8 cellular contexts compared by ENCODE assay signal in the genomic region with DNA sequence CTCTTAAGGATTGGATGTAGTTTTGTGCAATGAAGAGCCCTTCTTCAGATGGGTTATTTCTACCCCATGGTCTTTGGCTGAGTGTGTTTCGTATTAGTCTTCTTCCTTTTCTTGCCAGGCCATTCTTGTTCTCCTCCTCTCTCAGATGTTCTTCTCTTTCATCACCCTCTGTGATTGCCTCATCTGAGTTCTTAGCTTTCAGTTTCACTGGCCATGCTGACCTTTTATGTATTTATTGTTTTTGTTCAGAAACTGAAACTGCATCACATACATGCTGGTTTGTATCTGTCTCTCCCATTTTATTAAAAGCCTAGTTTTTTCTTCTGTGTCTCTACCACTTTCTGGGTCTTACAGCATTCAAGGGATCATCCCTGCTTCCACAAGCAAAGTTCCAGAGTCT. TPM values are rescaled to one million over a fixed set of nuclear protein-coding genes. Genes with fewer than 3 reads are reported as not detected.
A peak's percentile ranks its signal among the peaks of the same experiment; 100 is the strongest.
DNase-seq lines count a peak whose midpoint lies in the region; ATAC-seq and TF ChIP-seq lines count a peak whose summit lies in the region.

No MANE protein-coding gene starts in this region.

- 0 out of 2 replicates have a peak, but pooled peaks cover 7% of the 10 kb centered on the region for H3K9me1 ChIP-seq in IMR-90 (ENCODE audit: insufficient read depth, low read length)

- peak overlapping the region; percentile 70 for H2BK120ac ChIP-seq in IMR-90 (ENCODE audit: low read depth, low read length)

- BruUV-seq in IMR-90 (replicated peaks; lab: Mats Ljungman, UMichigan) (no TSS peak), MCF 10A (replicated peaks; lab: Mats Ljungman, UMichigan) (no TSS peak), A673 (replicated peaks; lab: Mats Ljungman, UMichigan) (no TSS peak)

- H3K4me3 ChIP-seq in IMR-90 (ENCODE audit: insufficient read depth, low read depth, low read length) (no peak overlapping the region; the same call in 1 of the 2 replicates), A673 (ENCODE audit: low read depth, low read length, poor library complexity, severe bottlenecking) (no peak overlapping the region)

- H2BK20ac ChIP-seq in IMR-90 (ENCODE audit: low read depth, low read length) = peak overlapping the region; percentile 73; the same call in 1 of the 2 replicates

- peak overlapping the region; percentile 70 for H3K18ac ChIP-seq in IMR-90 (ENCODE audit: low read depth, low read length)

- H3K4me1 ChIP-seq in IMR-90 (ENCODE audit: control insufficient read depth, insufficient read depth, low read length) (peaks cover 16% of the 10 kb centered on the region), A673 (ENCODE audit: insufficient read depth, low read length, poor library complexity, severe bottlenecking) (no peaks in the 10 kb centered on the region)

- DNase-seq in EL = peak; percentile 57
- DNase-seq in IMR-90 = peak; percentile 85
- peak; percentile 83 for DNase-seq in MCF 10A (ENCODE audit: unreplicated experiment)
- DNase-seq in naive thymus-derived CD8-positive, alpha-beta T cell = peak in 3 of 10 donors; percentile 11 to 51 (median 35)
- no peak for DNase-seq in DMS114 treated with DMSO at 0.1 percent for 48 hours (lab: John Stamatoyannopoulos, UW; ENCODE audit: unreplicated experiment)
- no peak for DNase-seq in A673 (ENCODE audit: low spot score)
- DNase-seq in progenitor cell of endocrine pancreas (ENCODE audit: low spot score, unreplicated experiment) = no peak

- H3K4me2 ChIP-seq in IMR-90 (ENCODE audit: low read depth, low read length) = peak overlapping the region; percentile 72

- H3K4me3 Mint-ChIP-seq in MCF 10A (ENCODE audit: unreplicated experiment) (peak overlapping the region; percentile 31), progenitor cell of endocrine pancreas (ENCODE audit: low read depth) (no peak overlapping the region)
- H3K4me3 Mint-ChIP-seq in naive thymus-derived CD8-positive, alpha-beta T cell = peak overlapping the region; percentile 1 to 61 (median 42)

- no peaks in the 10 kb centered on the region for H3K36me3 Mint-ChIP-seq in MCF 10A (ENCODE audit: insufficient read depth, unreplicated experiment)
- H3K36me3 Mint-ChIP-seq in naive thymus-derived CD8-positive, alpha-beta T cell = peaks cover 3 to 9% (median 5%) of the 10 kb centered on the region in 3 donors
- H3K36me3 Mint-ChIP-seq in progenitor cell of endocrine pancreas (ENCODE audit: insufficient read depth) = no peaks in the 10 kb centered on the region

- H3K14ac ChIP-seq in IMR-90 (replicated peaks; ENCODE audit: low read depth, low read length) = peak overlapping the region; percentile 83

- H3K4me1 Mint-ChIP-seq in MCF 10A (ENCODE audit: insufficient read depth, unreplicated experiment) (peaks cover 19% of the 10 kb centered on the region), progenitor cell of endocrine pancreas (ENCODE audit: low read depth) (peaks cover 5% of the 10 kb centered on the region)
- peaks cover 58 to 92% (median 83%) of the 10 kb centered on the region in 4 donors for H3K4me1 Mint-ChIP-seq in naive thymus-derived CD8-positive, alpha-beta T cell

- peak overlapping the region; percentile 53; the same call in 1 of the 2 replicates for H2AK5ac ChIP-seq in IMR-90 (ENCODE audit: low read depth, low read length)

- WGBS in IMR-90 (ENCODE audit: extremely low coverage in 2 of 2, insufficient read length in 1 of 2), 2 experiments = no CpG with 5 or more reads among the region's 1 CpG

- H4K91ac ChIP-seq in IMR-90 (ENCODE audit: insufficient read depth, low read depth, low read length) = 0 out of 2 replicates have a peak overlapping the region, but pooled peaks have one; percentile 33

- peak overlapping the region; percentile 78 for H3K23ac ChIP-seq in IMR-90 (ENCODE audit: low read depth, low read length)

- H4K5ac ChIP-seq in IMR-90 (ENCODE audit: low read depth, low read length) = peak overlapping the region; percentile 47

- peak overlapping the region; percentile 39; the same call in 1 of the 2 replicates for H3K9ac ChIP-seq in IMR-90 (ENCODE audit: low read depth, low read length)

- no peaks in the 10 kb centered on the region for H4K20me1 ChIP-seq in IMR-90 (ENCODE audit: insufficient read depth, low read length)

- peak overlapping the region in 1 of 2 experiments; percentile 63; a peak in 2 of 4 replicates for H4K8ac ChIP-seq in IMR-90 (ENCODE audit: low read depth in 2 of 2, low read length in 2 of 2)

- H3K27ac Mint-ChIP-seq in MCF 10A (ENCODE audit: low read depth, unreplicated experiment) (peak overlapping the region; percentile 47), progenitor cell of endocrine pancreas (no peak overlapping the region)
- H3K27ac Mint-ChIP-seq in naive thymus-derived CD8-positive, alpha-beta T cell = peak overlapping the region; percentile 68 to 93 (median 86)

- no peak for TF ChIP-seq RAD21 in IMR-90 (IDR thresholded peaks at IDR 0.05; ENCODE audit: low read length)

- no peaks in the 10 kb centered on the region for H3K36me3 ChIP-seq in IMR-90 (ENCODE audit: control insufficient read depth, insufficient read depth, low read length)
- H3K36me3 ChIP-seq in A673 (ENCODE audit: insufficient read depth, low read length, poor library complexity, severe bottlenecking) = no peaks in the 10 kb centered on the region

- POLR2A ChIA-PET in IMR-90 (lab: Charles Lee; ENCODE audit: unreplicated experiment) = no interaction called here
- POLR2A ChIA-PET in MCF 10A (lab: Yijun Ruan, JAX) = interaction anchor here (1.0 to 1.4 kb wide), 3 partner anchors 14 to 36 kb away, joined by 3 to 7 read pairs (median 3); no protein-coding TSS in a partner anchor
- POLR2A ChIA-PET in naive thymus-derived CD8-positive, alpha-beta T cell (lab: Charles Lee) = interaction anchor here (0.9 kb wide), 1 partner anchor 35 kb away, joined by 3 read pairs; no protein-coding TSS in a partner anchor
- POLR2A ChIA-PET in A673 (lab: Charles Lee; ENCODE audit: low non-redundant PET) = no interaction called here

- H3K9me3 ChIP-seq in IMR-90 (ENCODE audit: control insufficient read depth, insufficient read depth, low read length) (no peaks in the 10 kb centered on the region), A673 (ENCODE audit: low read depth, low read length, poor library complexity, severe bottlenecking) (no peaks in the 10 kb centered on the region)

- ATAC-seq in GM21381 (IDR thresholded peaks at IDR 0.05; ENCODE audit: unreplicated experiment) (peak; percentile 68), IMR-90 (ENCODE audit: low read depth) (peak; percentile 72)
- ATAC-seq in naive thymus-derived CD8-positive, alpha-beta T cell = peak; percentile 21 to 34

- TF ChIP-seq POLR2A in IMR-90 (IDR thresholded peaks at IDR 0.05; ENCODE audit: low read depth, low read length) = no peak

- in situ Hi-C loops in IMR-90 (cut with MboI; ENCODE audit: low sequenced_read_pairs) = no loop called here

- peaks cover 57 to 67% of the 10 kb centered on the region in 2 experiments for H3K79me1 ChIP-seq in IMR-90 (ENCODE audit: low read depth in 1 of 2, low read length in 2 of 2)

- H2BK15ac ChIP-seq in IMR-90 (ENCODE audit: low read depth, low read length) = 0 out of 3 replicates have a peak overlapping the region, but pooled peaks have one; percentile 22

- dilution Hi-C loops in IMR-90 (cut with HindIII; ENCODE audit: low sequenced_read_pairs, unreplicated experiment) = no loop called here

- H3K9me3 Mint-ChIP-seq in MCF 10A (ENCODE audit: unreplicated experiment) = no peaks in the 10 kb centered on the region
- H3K9me3 Mint-ChIP-seq in naive thymus-derived CD8-positive, alpha-beta T cell = peaks cover 0 to 1% (median 0%) of the 10 kb centered on the region in 9 donors
- no peaks in the 10 kb centered on the region for H3K9me3 Mint-ChIP-seq in progenitor cell of endocrine pancreas (ENCODE audit: low read depth)

- H3K27me3 Mint-ChIP-seq in MCF 10A (ENCODE audit: insufficient read depth, unreplicated experiment) (no peaks in the 10 kb centered on the region), progenitor cell of endocrine pancreas (no peaks in the 10 kb centered on the region)
- no peaks in the 10 kb centered on the region for H3K27me3 Mint-ChIP-seq in naive thymus-derived CD8-positive, alpha-beta T cell

- H3K56ac ChIP-seq in IMR-90 (ENCODE audit: extremely low read depth, insufficient read depth, low read length) = 0 out of 2 replicates have a peak overlapping the region, but pooled peaks have one; percentile 4

- H2AK9ac ChIP-seq in IMR-90 (replicated peaks; ENCODE audit: low read depth, low read length, poor library complexity) = no peak overlapping the region

- peak overlapping the region; percentile 64 for H3K4ac ChIP-seq in IMR-90 (ENCODE audit: low read depth, low read length)

- intact Hi-C loops in IMR-90 (cut with micrococcal nuclease) (no loop called here), MCF 10A (cut with micrococcal nuclease) (no loop called here), A673 (cut with micrococcal nuclease; ENCODE audit: unreplicated experiment) (no loop called here)

- H2BK5ac ChIP-seq in IMR-90 (ENCODE audit: low read depth, low read length, poor library complexity, severe bottlenecking) = peak overlapping the region; percentile 48

- TF ChIP-seq CTCF in IMR-90 (conservative IDR thresholded peaks at IDR 0.05; ENCODE audit: low read depth, low read length) (no peak), MCF 10A (IDR thresholded peaks at IDR 0.05; ENCODE audit: unreplicated experiment) (no peak), A673 (conservative IDR thresholded peaks at IDR 0.05; ENCODE audit: low read depth, low read length) (no peak), progenitor cell of endocrine pancreas (IDR thresholded peaks at IDR 0.05; ENCODE audit: unreplicated experiment) (no peak)

- H3K27me3 ChIP-seq in IMR-90 (ENCODE audit: control insufficient read depth, insufficient read depth, low read length) (no peaks in the 10 kb centered on the region), A673 (replicated peaks; ENCODE audit: insufficient read depth, low read depth, low read length, poor library complexity) (peaks cover 11% of the 10 kb centered on the region)

- peak overlapping the region; percentile 73; the same call in 1 of the 2 replicates for H3K27ac ChIP-seq in IMR-90 (ENCODE audit: insufficient read depth, low read length)
- no peak overlapping the region for H3K27ac ChIP-seq in A673 (ENCODE audit: low read depth, low read length, poor library complexity, severe bottlenecking)

- CTCF ChIA-PET in IMR-90 (lab: Yijun Ruan, JAX) (no interaction called here), MCF 10A (lab: Yijun Ruan, JAX) (no interaction called here), A673 (lab: Charles Lee) (no interaction called here)

- H2AFZ ChIP-seq in IMR-90 (replicated peaks; ENCODE audit: low read length, poor library complexity) = no peak overlapping the region

TF ChIP-seq in IMR-90, 13 proteins besides CTCF, POLR2A, EP300 and RAD21 (continues in another document):
- TF ChIP-seq MAZ (IDR thresholded peaks at IDR 0.05; ENCODE audit: borderline replicate concordance, low read depth, low read length) = no peak

RNA-seq across cellular contexts. Expression of gene PCGF5, which starts 21.7 kb away (rescaled TPM):
- 18.1 and 31.9 TPM in 2 replicates for total RNA-seq in IMR-90 (2012; rRNA removed)
- 8.3 and 9.0 TPM in 2 replicates for polyA plus RNA-seq in IMR-90 (2012; rRNA removed)
- polyA plus RNA-seq in IMR-90 (2012; cell fraction: cytosol; rRNA removed) = 3.6 and 4.7 TPM in 2 replicates
- 1.9 and 10.4 TPM in 2 replicates for polyA plus RNA-seq in IMR-90 (2012; cell fraction: nucleus; rRNA removed; ENCODE audit: low replicate concordance)
- 25.8 and 34.6 TPM in 2 replicates for total RNA-seq in MCF 10A (2022)
- 10 to 100 TPM; 51.1 to 51.7 TPM for total RNA-seq in naive thymus-derived CD8-positive, alpha-beta T cell
- 10 to 100 TPM; 55.7 to 73.5 (median 60.8) TPM for polyA plus RNA-seq in naive thymus-derived CD8-positive, alpha-beta T cell
- 17.3 and 17.7 TPM in 2 replicates for total RNA-seq in A673 (2021)
- 19.2 and 19.4 TPM in 2 replicates for total RNA-seq in progenitor cell of endocrine pancreas

Comparison
In these comparisons a context has a peak if more than half of its experiments do, and no peak if none do; other contexts are left out.
1. DNase-seq: peak in EL (single experiment), IMR-90 (single experiment) and MCF 10A (single experiment); none in DMS114 treated with DMSO at 0.1 percent for 48 hours (single experiment), A673 (single experiment) and progenitor cell of endocrine pancreas (single experiment).
2. POLR2A ChIA-PET loops: an anchor here in MCF 10A (1.0 to 1.4 kb wide) and naive thymus-derived CD8-positive, alpha-beta T cell (0.9 kb wide); none called in IMR-90 and A673.
3. Peak in every context shown above with its lines, with median percentiles within 50 percentile points of each other: ATAC-seq.